In genomic region chr11:70079691-70080090, GRCh38 we compare ENCODE assay signal across 28 cellular contexts. TPM values are rescaled to one million over a fixed set of nuclear protein-coding genes. Genes with fewer than 3 reads are reported as not detected.
DNase-seq lines count a peak whose midpoint lies in the region; ATAC-seq and TF ChIP-seq lines count a peak whose summit lies in the region.
"Had no signal": no experiment of that assay in that cellular context is flagged by ENCODE, and none has a peak within 500 bp of the region (broad histone marks: within the 10 kb centered on the region; RNA-seq: fewer than 3 reads in every experiment).

No MANE protein-coding gene starts in this region.

- no peak for ATAC-seq in gastrocnemius medialis
- ATAC-seq in HG03378 (IDR thresholded peaks at IDR 0.05; ENCODE audit: unreplicated experiment), result no peak
- ATAC-seq in HG02840 (IDR thresholded peaks at IDR 0.05; ENCODE audit: low FRiP score, unreplicated experiment), result no peak
- ATAC-seq: A549; lower lobe of right lung; right lobe of liver; stimulated activated naive B cell treated with anti-CD40 and anti-IgM and Interleukin-4, amounts not matched to agents 10 μg/mL and 1 μg/mL and 100 μg/mL, for 72 hours had no signal

- POLR2A ChIA-PET in activated CD4-positive, alpha-beta memory T cell treated with anti-CD3 and anti-CD28 coated beads for 36 hours (lab: Charles Lee), result no interaction called here

- H3K27me3 ChIP-seq in right atrium auricular region, result no peaks in the 10 kb centered on the region
- H3K27me3 ChIP-seq in gastrocnemius medialis, result peaks cover 9 to 21% (median 13%) of the 10 kb centered on the region in 3 donors
- H3K27me3 ChIP-seq: right lobe of liver had no signal

- H3K4me1 Mint-ChIP-seq in activated CD4-positive, alpha-beta memory T cell treated with anti-CD3 and anti-CD28 coated beads for 36 hours (ENCODE audit: low read depth), result no peaks in the 10 kb centered on the region
- H3K4me1 Mint-ChIP-seq: activated CD4-positive, alpha-beta memory T cell treated with anti-CD3 and anti-CD28 coated beads, Interleukin-2, amount 10 ng/mL, durations not matched to agents 7 days and 5 days had no signal

- H3K27ac Mint-ChIP-seq in activated CD4-positive, alpha-beta memory T cell treated with anti-CD3 and anti-CD28 coated beads for 36 hours, result no peak overlapping the region
- H3K27ac Mint-ChIP-seq: activated CD4-positive, alpha-beta memory T cell treated with anti-CD3 and anti-CD28 coated beads, Interleukin-2, amount 10 ng/mL, durations not matched to agents 7 days and 5 days; activated naive CD8-positive, alpha-beta T cell; CD4-positive, alpha-beta T cell; stimulated activated naive B cell treated with anti-CD40 and anti-IgM and Interleukin-4, amounts not matched to agents 10 μg/mL and 1 μg/mL and 100 μg/mL, for 72 hours had no signal

- H3K36me3 Mint-ChIP-seq in activated CD4-positive, alpha-beta memory T cell treated with anti-CD3 and anti-CD28 coated beads for 36 hours, result no peaks in the 10 kb centered on the region
- H3K36me3 Mint-ChIP-seq: activated naive CD8-positive, alpha-beta T cell; stimulated activated naive B cell treated with anti-CD40 and anti-IgM and Interleukin-4, amounts not matched to agents 10 μg/mL and 1 μg/mL and 100 μg/mL, for 72 hours had no signal

- TF ChIP-seq CTCF in right atrium auricular region (IDR thresholded peaks at IDR 0.05), result no peak
- no peak for TF ChIP-seq CTCF in gastrocnemius medialis (IDR thresholded peaks at IDR 0.05 in 4 of 5, conservative IDR thresholded peaks at IDR 0.05 in 1 of 5)

- H3K27me3 Mint-ChIP-seq in activated CD4-positive, alpha-beta memory T cell treated with anti-CD3 and anti-CD28 coated beads for 36 hours, result peaks cover 27% of the 10 kb centered on the region

- H3K9me3 Mint-ChIP-seq in activated CD4-positive, alpha-beta memory T cell treated with anti-CD3 and anti-CD28 coated beads for 36 hours, result no peaks in the 10 kb centered on the region
- H3K9me3 Mint-ChIP-seq: activated CD4-positive, alpha-beta memory T cell treated with anti-CD3 and anti-CD28 coated beads, Interleukin-2, amount 10 ng/mL, durations not matched to agents 7 days and 5 days; CD4-positive, alpha-beta T cell; stimulated activated naive B cell treated with anti-CD40 and anti-IgM and Interleukin-4, amounts not matched to agents 10 μg/mL and 1 μg/mL and 100 μg/mL, for 72 hours had no signal

- H3K4me1 ChIP-seq in right atrium auricular region, result peaks cover 0 to 7% of the 10 kb centered on the region in 2 donors
- H3K4me1 ChIP-seq in gastrocnemius medialis, result no peaks in the 10 kb centered on the region
- H3K4me1 ChIP-seq: A549 had no signal

- peak overlapping the region; percentile 31 to 44 for H3K4me3 ChIP-seq in right atrium auricular region
- H3K4me3 ChIP-seq in gastrocnemius medialis, result peak overlapping the region in 2 of 4 donors; percentile 35
- H3K4me3 ChIP-seq: A549, MG63 had no signal

- H3K36me3 ChIP-seq in right atrium auricular region (no peaks in the 10 kb centered on the region), gastrocnemius medialis (no peaks in the 10 kb centered on the region)
- H3K36me3 ChIP-seq: lower lobe of right lung, MG63, right lobe of liver had no signal

- DNase-seq in right atrium auricular region (ENCODE audit: low spot score) (no peak), cardiac septum (ENCODE audit: low spot score) (no peak), epithelial cell of prostate (ENCODE audit: low read depth, low spot score) (no peak), gastrocnemius medialis (no peak), cerebellar nuclear complex (lab: John Stamatoyannopoulos, UW) (no peak)
- no peak for DNase-seq in activated CD4-positive, alpha-beta memory T cell treated with anti-CD3 and anti-CD28 coated beads for 36 hours
- DNase-seq: activated CD4-positive, alpha-beta memory T cell treated with anti-CD3 and anti-CD28 coated beads, Interleukin-2, amount 10 ng/mL, durations not matched to agents 7 days and 5 days; activated CD4-positive, CD25-positive, alpha-beta regulatory T cell treated with anti-CD3 and anti-CD28 coated beads, Interleukin-2, amount 50 U/mL, for 72 hours; activated CD8-positive, alpha-beta memory T cell treated with anti-CD3 and anti-CD28 coated beads, Interleukin-2, amount 50 U/mL, for 48 hours; AML-193; anterior cingulate cortex; caudate nucleus; CD4-positive, alpha-beta T cell; dermis blood vessel endothelial cell; DMS 273 treated with DMSO at 0.1 percent for 48 hours; KBM-7; lower lobe of right lung; MG63; NCI-H1930; NCI-H526; right lobe of liver; stimulated activated CD4-positive, alpha-beta T cell treated with anti-CD3 and anti-CD28 coated beads, Interleukin-15, amount 100 ng/mL, for 24 hours; stimulated activated naive B cell treated with anti-CD40 and anti-IgM and Interleukin-4, amounts not matched to agents 10 μg/mL and 1 μg/mL and 100 μg/mL, for 72 hours had no signal

- H3K9me3 ChIP-seq in right atrium auricular region, result no peaks in the 10 kb centered on the region
- no peaks in the 10 kb centered on the region for H3K9me3 ChIP-seq in gastrocnemius medialis
- H3K9me3 ChIP-seq: A549, lower lobe of right lung, MG63, right lobe of liver had no signal

- CTCF ChIA-PET in activated CD4-positive, alpha-beta memory T cell treated with anti-CD3 and anti-CD28 coated beads for 36 hours (lab: Charles Lee), result no interaction called here

- intact Hi-C loops in cardiac septum (cut with DNase I), result loop anchor here (2.0 to 5.0 kb wide), 3 partner anchors 61 to 162 kb away; no protein-coding TSS in a partner anchor
- intact Hi-C loops in gastrocnemius medialis (cut with DNase I; ENCODE audit: low total_unique reads), result no loop called here
- intact Hi-C loops in activated CD4-positive, alpha-beta memory T cell treated with anti-CD3 and anti-CD28 coated beads for 36 hours (cut with micrococcal nuclease), result no loop called here

- no peak overlapping the region for H3K4me3 Mint-ChIP-seq in activated CD4-positive, alpha-beta memory T cell treated with anti-CD3 and anti-CD28 coated beads for 36 hours
- H3K4me3 Mint-ChIP-seq: activated CD4-positive, alpha-beta memory T cell treated with anti-CD3 and anti-CD28 coated beads, Interleukin-2, amount 10 ng/mL, durations not matched to agents 7 days and 5 days; activated naive CD8-positive, alpha-beta T cell; CD4-positive, alpha-beta T cell; stimulated activated naive B cell treated with anti-CD40 and anti-IgM and Interleukin-4, amounts not matched to agents 10 μg/mL and 1 μg/mL and 100 μg/mL, for 72 hours had no signal

- no peak for TF ChIP-seq POLR2A in gastrocnemius medialis (IDR thresholded peaks at IDR 0.05)

- peak overlapping the region; percentile 64 to 72 for H3K27ac ChIP-seq in right atrium auricular region
- peak overlapping the region; percentile 72 for H3K27ac ChIP-seq in epithelial cell of prostate
- peak overlapping the region; percentile 38 to 69 (median 54) for H3K27ac ChIP-seq in gastrocnemius medialis
- H3K27ac ChIP-seq: A549, right lobe of liver had no signal

- in situ Hi-C loops in gastrocnemius medialis (cut with MboI; ENCODE audit: low sequenced_read_pairs in 4 of 4), result no loop called here

RNA-seq across cellular contexts. Expression of gene ANO1, which starts 1.6 kb away (rescaled TPM):
- total RNA-seq in right atrium auricular region, result 10 to 100 TPM; 10.2 to 29.4 TPM
- total RNA-seq in cardiac septum, result 18.4 TPM
- 1 to 10 TPM; 2.3 to 9.2 (median 4.2) TPM for total RNA-seq in gastrocnemius medialis
- not detected for total RNA-seq in activated CD4-positive, alpha-beta memory T cell treated with anti-CD3 and anti-CD28 coated beads for 36 hours
- total RNA-seq: activated CD4-positive, alpha-beta memory T cell treated with anti-CD3 and anti-CD28 coated beads, Interleukin-2, amount 10 ng/mL, durations not matched to agents 7 days and 5 days; CD4-positive, alpha-beta T cell; T-helper 1 cell treated with Interleukin-12 subunit alpha and Interleukin-12 subunit beta and Interleukin-4 antibody, amounts not matched to agents 30 ng/mL and 1 ng/mL, for 36 hours had no signal
